ENCODE assay signal across 8 cellular contexts in genomic region chr4:182916483-182917181, GRCh38. TPM values are rescaled to one million over a fixed set of nuclear protein-coding genes. Genes with fewer than 3 reads are reported as not detected.
A peak's percentile ranks its signal among the peaks of the same experiment; 100 is the strongest.
DNase-seq lines count a peak whose midpoint lies in the region; ATAC-seq and TF ChIP-seq lines count a peak whose summit lies in the region.

No MANE protein-coding gene starts in this region.

- DNase-seq in Right ventricle myocardium inferior (ENCODE audit: missing footprints), result peak; percentile 83
- DNase-seq in cardiac septum (ENCODE audit: low spot score), result no peak
- DNase-seq in NCI-H526 treated with DMSO at 0.1 percent for 48 hours (lab: John Stamatoyannopoulos, UW), result peak; percentile 1
- peak; percentile 34 to 43 for DNase-seq in activated T-cell treated with anti-CD3 and anti-CD28 coated beads, Interleukin-2, amount 50 U/mL, for 72 hours
- peak in 1 of 2 donors; percentile 40 for DNase-seq in foreskin keratinocyte
- DNase-seq in occipital lobe (lab: John Stamatoyannopoulos, UW), result peak; percentile 25
- DNase-seq in vagina (ENCODE audit: extremely low spot score in 2 of 2), result no peak

- H3K9me3 ChIP-seq in vagina, result no peaks in the 10 kb centered on the region

- H3K36me3 Mint-ChIP-seq in activated T-cell treated with anti-CD3 and anti-CD28 coated beads, Interleukin-2, amount 50 U/mL, for 72 hours (ENCODE audit: insufficient read depth in 2 of 2), result peaks cover 4 to 10% of the 10 kb centered on the region in 2 donors

- no peaks in the 10 kb centered on the region for H3K27me3 Mint-ChIP-seq in activated T-cell treated with anti-CD3 and anti-CD28 coated beads, Interleukin-2, amount 50 U/mL, for 72 hours (ENCODE audit: low read depth)

- H3K4me1 ChIP-seq in foreskin keratinocyte (no peaks in the 10 kb centered on the region), vagina (peaks cover 15% of the 10 kb centered on the region)

- H3K9me3 Mint-ChIP-seq in activated T-cell treated with anti-CD3 and anti-CD28 coated beads, Interleukin-2, amount 50 U/mL, for 72 hours, result no peaks in the 10 kb centered on the region

- peak overlapping the region; percentile 89 for H3K27ac ChIP-seq in foreskin keratinocyte
- H3K27ac ChIP-seq in vagina, result peak overlapping the region; percentile 95

- no peak for TF ChIP-seq POLR2A in vagina (IDR thresholded peaks at IDR 0.05)

- H3K4me1 Mint-ChIP-seq in activated T-cell treated with anti-CD3 and anti-CD28 coated beads, Interleukin-2, amount 50 U/mL, for 72 hours (ENCODE audit: low read depth), result peaks cover 67% of the 10 kb centered on the region

- H3K27me3 ChIP-seq in foreskin keratinocyte (no peaks in the 10 kb centered on the region), vagina (no peaks in the 10 kb centered on the region)

- peak overlapping the region; percentile 94 for H3K27ac Mint-ChIP-seq in activated T-cell treated with anti-CD3 and anti-CD28 coated beads, Interleukin-2, amount 50 U/mL, for 72 hours

- TF ChIP-seq CTCF in foreskin keratinocyte (conservative IDR thresholded peaks at IDR 0.05) (no peak), vagina (IDR thresholded peaks at IDR 0.05) (no peak)

- ATAC-seq in Right ventricle myocardium inferior (peak; percentile 59), HG02943 (IDR thresholded peaks at IDR 0.05; ENCODE audit: low read depth, unreplicated experiment) (peak; percentile 22), foreskin keratinocyte (peak; percentile 83)
- peak; percentile 10 to 18 for ATAC-seq in activated T-cell treated with anti-CD3 and anti-CD28 coated beads, Interleukin-2, amount 50 U/mL, for 72 hours (replicated peaks in 1 of 2)

- peak overlapping the region; percentile 79 to 93 for H3K4me3 ChIP-seq in vagina

- intact Hi-C loops in Right ventricle myocardium inferior (cut with DNase I) (no loop called here), cardiac septum (cut with DNase I) (no loop called here), vagina (cut with DNase I) (loop anchor here (10.0 kb wide), 1 partner anchor 588 kb away; the partner anchor contains the start of gene ING2)

- H3K36me3 ChIP-seq in vagina, result peaks cover 0 to 33% of the 10 kb centered on the region in 2 donors

- peak overlapping the region; percentile 79 to 87 for H3K4me3 Mint-ChIP-seq in activated T-cell treated with anti-CD3 and anti-CD28 coated beads, Interleukin-2, amount 50 U/mL, for 72 hours

RNA-seq across cellular contexts. Expression of gene DCTD, which starts 0.6 kb away (rescaled TPM):
- 44.1 TPM for total RNA-seq in Right ventricle myocardium inferior
- total RNA-seq in cardiac septum, result 49.6 TPM
- 100 to 1,000 TPM; 112 to 126 TPM for total RNA-seq in activated T-cell treated with anti-CD3 and anti-CD28 coated beads, Interleukin-2, amount 50 U/mL, for 72 hours
- total RNA-seq in foreskin keratinocyte, result 78.4 and 79.8 TPM in 2 replicates
- 71.7 and 77.7 TPM in 2 replicates for polyA plus RNA-seq in foreskin keratinocyte
- total RNA-seq in occipital lobe, result 18.1 TPM
- 40.0 TPM for total RNA-seq in vagina

Comparison
In these comparisons a context has a peak if more than half of its experiments do, and no peak if none do; other contexts are left out.
1. DNase-seq: peak in Right ventricle myocardium inferior (single experiment), NCI-H526 treated with DMSO at 0.1 percent for 48 hours (single experiment), activated T-cell treated with anti-CD3 and anti-CD28 coated beads, Interleukin-2, amount 50 U/mL, for 72 hours (2 of 2) and occipital lobe (single experiment); none in cardiac septum (single experiment) and vagina (0 of 2).
2. ATAC-seq: peak in every context shown above with its lines; median percentile 83 in foreskin keratinocyte; 59 in Right ventricle myocardium inferior; 22 in HG02943; 14 in activated T-cell treated with anti-CD3 and anti-CD28 coated beads, Interleukin-2, amount 50 U/mL, for 72 hours.